8 cellular contexts compared by ENCODE assay signal in genomic region chr17:75749545-75750389, GRCh38.
A peak's percentile ranks its signal among the peaks of the same experiment; 100 is the strongest.
DNase-seq lines count a peak whose midpoint lies in the region; ATAC-seq and TF ChIP-seq lines count a peak whose summit lies in the region.

No MANE protein-coding gene starts in this region.

- in situ Hi-C loops in brain microvascular endothelial cell (cut with HindIII; ENCODE audit: low pct_ligation_motif_present, low sequenced_read_pairs), result loop anchor here (10.0 kb wide), 1 partner anchor 75 kb away; no protein-coding TSS in a partner anchor

- no peaks in the 10 kb centered on the region for H3K27me3 ChIP-seq in brain microvascular endothelial cell (replicated peaks)

- no peaks in the 10 kb centered on the region for H3K36me3 ChIP-seq in brain microvascular endothelial cell (replicated peaks)

- peak; percentile 93 for TF ChIP-seq CTCF in VCaP (conservative IDR thresholded peaks at IDR 0.05)
- TF ChIP-seq CTCF in brain microvascular endothelial cell (IDR thresholded peaks at IDR 0.05; ENCODE audit: low read depth, low read length, missing control alignments), result peak; percentile 92

- peak; percentile 92 for DNase-seq in AG08396 (ENCODE audit: low spot score)
- peak; percentile 64 for DNase-seq in NCI-H2196 treated with DMSO at 0.1 percent for 48 hours (lab: John Stamatoyannopoulos, UW; ENCODE audit: unreplicated experiment)
- DNase-seq in brain microvascular endothelial cell, result peak; percentile 63
- peak; percentile 86 for DNase-seq in inferior parietal cortex (ENCODE audit: extremely low spot score)
- peak; percentile 93 for DNase-seq in stimulated activated CD4-positive, alpha-beta T cell treated with anti-CD3 and anti-CD28 coated beads, Interleukin-12 subunit alpha, Interleukin-12 subunit beta, amount 100 ng/mL, for 4 hours

- no peak overlapping the region for H3K4me3 ChIP-seq in brain microvascular endothelial cell (ENCODE audit: low read depth, low read length)

- no peak overlapping the region for H3K27ac ChIP-seq in VCaP
- H3K27ac ChIP-seq in brain microvascular endothelial cell, result no peak overlapping the region

- ATAC-seq in GM21529 (IDR thresholded peaks at IDR 0.05; ENCODE audit: unreplicated experiment), result peak; percentile 45
- no peak for ATAC-seq in GM19328 (IDR thresholded peaks at IDR 0.05; ENCODE audit: unreplicated experiment)
